In the genomic region with DNA sequence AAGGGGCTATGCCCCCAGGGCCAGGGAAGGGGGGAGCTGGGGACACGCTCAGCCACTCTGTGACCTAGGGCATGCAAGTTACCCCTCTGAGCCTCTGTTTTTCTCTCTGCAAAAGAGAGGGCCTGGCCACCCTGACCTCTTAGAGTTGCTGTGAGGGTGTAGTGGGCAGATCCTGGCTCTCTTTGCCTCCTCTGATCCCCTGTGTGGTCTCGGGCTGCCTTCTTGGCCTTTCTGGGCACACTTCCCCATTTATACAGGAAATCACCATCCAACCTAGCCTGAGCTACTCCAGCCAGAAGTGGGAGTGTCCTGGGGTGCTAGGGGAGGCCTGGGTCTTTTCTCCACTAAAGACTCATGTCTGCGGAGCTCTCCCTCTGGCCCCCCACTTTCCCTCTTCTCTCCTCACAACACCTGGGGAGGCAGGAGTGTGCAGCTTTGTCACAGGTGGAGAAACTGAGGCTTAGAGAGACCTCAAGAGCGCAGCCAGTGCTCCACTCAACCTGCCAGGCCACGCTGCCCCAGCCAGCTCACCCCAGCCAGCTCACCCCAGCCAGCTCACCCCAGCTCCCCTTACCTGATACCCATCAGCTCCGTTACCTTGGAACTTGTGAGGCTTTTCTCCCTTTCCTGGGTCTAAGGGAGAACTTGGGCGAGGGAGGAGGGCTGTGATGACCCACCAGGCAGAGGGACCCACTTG, we compare ENCODE assay signal across 19 cellular contexts. TPM values are rescaled to one million over a fixed set of nuclear protein-coding genes. Genes with fewer than 3 reads are reported as not detected.
DNase-seq lines count a peak whose midpoint lies in the region; ATAC-seq and TF ChIP-seq lines count a peak whose summit lies in the region.
"Had no signal": no experiment of that assay in that cellular context is flagged by ENCODE, and none has a peak within 500 bp of the region (broad histone marks: within the 10 kb centered on the region; RNA-seq: fewer than 3 reads in every experiment).

No MANE protein-coding gene starts in this region.

- no peak for TF ChIP-seq CTCF in dorsolateral prefrontal cortex (IDR thresholded peaks at IDR 0.05 in 54 of 56, conservative IDR thresholded peaks at IDR 0.05 in 2 of 56; ENCODE audit: low read depth in 1 of 56, partially characterized antibody in 56 of 56)

- no peak overlapping the region for H3K4me3 Mint-ChIP-seq in stimulated activated naive CD8-positive, alpha-beta T cell treated with anti-CD3 and anti-CD28 coated beads, Interleukin-15, amount 100 ng/mL, for 72 hours

- intact Hi-C loops in dorsolateral prefrontal cortex (cut with DNase I), result no loop called here

- ATAC-seq in stimulated activated naive CD8-positive, alpha-beta T cell treated with anti-CD3 and anti-CD28 coated beads, Interleukin-15, amount 100 ng/mL, for 72 hours, result no peak
- no peak for ATAC-seq in stimulated activated naive CD8-positive, alpha-beta T cell treated with anti-CD3 and anti-CD28 coated beads, Interleukin-15, Interleukin-2, amounts not matched to agents 100 U/mL and 50 U/mL, for 24 hours
- ATAC-seq in HG03565 (IDR thresholded peaks at IDR 0.05; ENCODE audit: unreplicated experiment), result no peak
- ATAC-seq in GM21786 (IDR thresholded peaks at IDR 0.05; ENCODE audit: unreplicated experiment), result no peak
- ATAC-seq: activated CD4-positive, CD25-positive, alpha-beta regulatory T cell treated with anti-CD3 and anti-CD28 coated beads, Interleukin-2, amount 50 U/mL, for 24 hours; foreskin keratinocyte had no signal

- peaks cover 16% of the 10 kb centered on the region for H3K4me1 Mint-ChIP-seq in stimulated activated naive CD8-positive, alpha-beta T cell treated with anti-CD3 and anti-CD28 coated beads, Interleukin-15, amount 100 ng/mL, for 72 hours
- H3K4me1 Mint-ChIP-seq: nephron had no signal

- no peak for DNase-seq in stimulated activated naive CD8-positive, alpha-beta T cell treated with anti-CD3 and anti-CD28 coated beads, Interleukin-15, amount 100 ng/mL, for 72 hours
- no peak for DNase-seq in stimulated activated naive CD8-positive, alpha-beta T cell treated with anti-CD3 and anti-CD28 coated beads, Interleukin-15, Interleukin-2, amounts not matched to agents 100 U/mL and 50 U/mL, for 24 hours
- DNase-seq in RPMI8226 (peak; percentile 15), dorsolateral prefrontal cortex (no peak), DMS 273 treated with DMSO at 0.1 percent for 48 hours (lab: John Stamatoyannopoulos, UW) (no peak)
- DNase-seq in stimulated activated CD4-positive, alpha-beta T cell treated with anti-CD3 and anti-CD28 coated beads, Interleukin-12 subunit alpha, Interleukin-12 subunit beta, amount 100 ng/mL, for 4 hours, result no peak
- DNase-seq: ACHN, activated gamma-delta T cell treated with Interleukin-2 at 50 U/mL for 16 hours, foreskin keratinocyte, lower lobe of right lung, NCI-H187 treated with DMSO at 0.1 percent for 48 hours, NCI-H510A, PC-9, stomach had no signal

- peak overlapping the region in 33 of 59 donors; percentile 6 to 87 (median 57) for H3K27ac ChIP-seq in dorsolateral prefrontal cortex
- H3K27ac ChIP-seq: foreskin keratinocyte, lower lobe of right lung, PC-9, stomach had no signal

- H3K27me3 ChIP-seq in dorsolateral prefrontal cortex, result peaks cover 0 to 18% (median 0%) of the 10 kb centered on the region in 45 donors

- peak overlapping the region; percentile 25 to 59 for H3K27ac Mint-ChIP-seq in stimulated activated naive CD8-positive, alpha-beta T cell treated with anti-CD3 and anti-CD28 coated beads, Interleukin-15, amount 100 ng/mL, for 72 hours
- H3K27ac Mint-ChIP-seq: nephron had no signal

- H3K4me3 ChIP-seq in dorsolateral prefrontal cortex, result peak overlapping the region in 25 of 59 donors; percentile 2 to 59 (median 46)
- H3K4me3 ChIP-seq: lower lobe of right lung, PC-9, stomach had no signal

- peaks cover 28% of the 10 kb centered on the region for H3K27me3 Mint-ChIP-seq in stimulated activated naive CD8-positive, alpha-beta T cell treated with anti-CD3 and anti-CD28 coated beads, Interleukin-15, amount 100 ng/mL, for 72 hours

- no peaks in the 10 kb centered on the region for H3K9me3 Mint-ChIP-seq in stimulated activated naive CD8-positive, alpha-beta T cell treated with anti-CD3 and anti-CD28 coated beads, Interleukin-15, amount 100 ng/mL, for 72 hours
- H3K9me3 Mint-ChIP-seq: nephron had no signal

RNA-seq across cellular contexts. Expression of a gene that starts 1.4 kb away (rescaled TPM):
- 100 to 1,000 TPM in 39 of 120 experiments, 10 to 100 TPM in 81; 45.5 to 214 (median 90.2) TPM for total RNA-seq in dorsolateral prefrontal cortex
- total RNA-seq: endothelial cell of umbilical vein had no signal

RNA-seq across cellular contexts. Expression of a gene that starts 13.7 kb away (rescaled TPM):
- 100 to 1,000 TPM in 5 of 120 experiments, 10 to 100 TPM in 115; 48.3 to 115 (median 73.6) TPM for total RNA-seq in dorsolateral prefrontal cortex

RNA-seq across cellular contexts. Expression of a gene that starts 33.5 kb away (rescaled TPM):
- 10 to 100 TPM; 17.9 to 37.3 (median 26.6) TPM for total RNA-seq in dorsolateral prefrontal cortex

RNA-seq across cellular contexts. Expression of a gene that starts 46.5 kb away (rescaled TPM):
- total RNA-seq in dorsolateral prefrontal cortex, result 10 to 100 TPM in 113 of 120 experiments, 1 to 10 TPM in 7; 8.0 to 33.6 (median 14.2) TPM
- total RNA-seq: endothelial cell of umbilical vein had no signal

RNA-seq across cellular contexts. Expression of a gene that starts 51.2 kb away (rescaled TPM):
- 100 to 1,000 TPM in 31 of 120 experiments, 10 to 100 TPM in 89; 75.1 to 125 (median 94.5) TPM for total RNA-seq in dorsolateral prefrontal cortex
